ENCODE assay signal across 14 cellular contexts in genomic region chr15:66488525-66488924, GRCh38. TPM values are rescaled to one million over a fixed set of nuclear protein-coding genes. Genes with fewer than 3 reads are reported as not detected.
DNase-seq lines count a peak whose midpoint lies in the region; ATAC-seq and TF ChIP-seq lines count a peak whose summit lies in the region.
"Had no signal": no experiment of that assay in that cellular context is flagged by ENCODE, and none has a peak within 500 bp of the region (broad histone marks: within the 10 kb centered on the region; RNA-seq: fewer than 3 reads in every experiment).

No MANE protein-coding gene starts in this region.

- CTCF ChIA-PET in CD4-positive, alpha-beta T cell (lab: Charles Lee), result interaction anchor here (1.0 to 1.9 kb wide), 2 partner anchors 10 kb away, joined by 3 to 7 read pairs; partner anchors contain the start of gene SNAPC5

- no peak for TF ChIP-seq CTCF in CD4-positive, alpha-beta T cell (IDR thresholded peaks at IDR 0.05)
- TF ChIP-seq CTCF in endodermal cell (conservative IDR thresholded peaks at IDR 0.05) (no peak), liver (IDR thresholded peaks at IDR 0.05; ENCODE audit: low read depth, low read length, missing input control) (no peak)

- ATAC-seq in CD4-positive, alpha-beta T cell (ENCODE audit: poor library complexity), result no peak
- no peak for ATAC-seq in left cardiac atrium
- ATAC-seq: GM23338 had no signal

- H3K4me1 Mint-ChIP-seq in activated T-cell treated with anti-CD3 and anti-CD28 coated beads, Interleukin-2, amount 50 U/mL, for 24 hours (ENCODE audit: low read depth), result peaks cover 11% of the 10 kb centered on the region
- H3K4me1 Mint-ChIP-seq in CD4-positive, alpha-beta T cell (ENCODE audit: low read depth), result no peaks in the 10 kb centered on the region
- peaks cover 13% of the 10 kb centered on the region for H3K4me1 Mint-ChIP-seq in endodermal cell
- H3K4me1 Mint-ChIP-seq: GM23338 had no signal

- H3K27ac ChIP-seq in CD4-positive, alpha-beta T cell (ENCODE audit: low read depth, low read length), result no peak overlapping the region
- no peak overlapping the region for H3K27ac ChIP-seq in endodermal cell (ENCODE audit: low read depth, low read length)
- H3K27ac ChIP-seq in liver (ENCODE audit: low read depth in 1 of 2, low read length in 2 of 2), result no peak overlapping the region
- H3K27ac ChIP-seq: BLaER1 had no signal

- POLR2A ChIA-PET in CD4-positive, alpha-beta T cell (lab: Charles Lee), result no interaction called here

- peaks cover 95% of the 10 kb centered on the region for H3K36me3 Mint-ChIP-seq in activated T-cell treated with anti-CD3 and anti-CD28 coated beads, Interleukin-2, amount 50 U/mL, for 24 hours (ENCODE audit: low read depth)
- peaks cover 70% of the 10 kb centered on the region for H3K36me3 Mint-ChIP-seq in CD4-positive, alpha-beta T cell (ENCODE audit: low read depth)
- H3K36me3 Mint-ChIP-seq in endodermal cell (ENCODE audit: low read depth), result peaks cover 72% of the 10 kb centered on the region

- H3K9ac ChIP-seq in endodermal cell (ENCODE audit: extremely low read depth, low read length, poor library complexity, severe bottlenecking), result no peak overlapping the region
- H3K9ac ChIP-seq in liver (ENCODE audit: low read depth in 1 of 2, low read length in 2 of 2), result no peak overlapping the region
- H3K9ac ChIP-seq: BLaER1 had no signal

- H3K36me3 ChIP-seq in endodermal cell (ENCODE audit: control insufficient read depth, insufficient read depth, low read length), result peaks cover 87% of the 10 kb centered on the region
- H3K36me3 ChIP-seq in liver (ENCODE audit: control insufficient read depth in 4 of 4, insufficient read depth in 3 of 4, low read depth in 1 of 4, low read length in 3 of 4), result peaks cover 3 to 33% (median 22%) of the 10 kb centered on the region in 4 donors

- H3K27me3 ChIP-seq in CD4-positive, alpha-beta T cell (ENCODE audit: control insufficient read depth, insufficient read depth, low read length), result no peaks in the 10 kb centered on the region
- H3K27me3 ChIP-seq in endodermal cell (ENCODE audit: control insufficient read depth, insufficient read depth, low read length, poor library complexity, severe bottlenecking) (no peaks in the 10 kb centered on the region), liver (ENCODE audit: control insufficient read depth in 4 of 4, insufficient read depth in 4 of 4, low read length in 3 of 4) (no peaks in the 10 kb centered on the region)
- H3K27me3 ChIP-seq: BLaER1 had no signal

- no peaks in the 10 kb centered on the region for H3K9me3 ChIP-seq in CD4-positive, alpha-beta T cell (ENCODE audit: control insufficient read depth, low read length)
- H3K9me3 ChIP-seq in endodermal cell (ENCODE audit: control insufficient read depth, low read length) (no peaks in the 10 kb centered on the region), liver (ENCODE audit: control insufficient read depth in 4 of 4, low read length in 3 of 4) (no peaks in the 10 kb centered on the region)
- H3K9me3 ChIP-seq: BLaER1, Caco-2 had no signal

- DNase-seq in activated T-cell treated with anti-CD3 and anti-CD28 coated beads, Interleukin-2, amount 50 U/mL, for 24 hours, result no peak
- no peak for DNase-seq in activated T-cell treated with anti-CD3 and anti-CD28 coated beads, Interleukin-2, amount 50 U/mL, for 1 hour
- DNase-seq in CD4-positive, alpha-beta T cell, result no peak
- DNase-seq in endodermal cell, result peak; percentile 27
- no peak for DNase-seq in T-helper 2 cell
- no peak for DNase-seq in HK-2 (ENCODE audit: unreplicated experiment)
- DNase-seq in left cardiac atrium, result no peak
- DNase-seq: 8988T, Caco-2, HCEC 1CT had no signal

- H3K9me3 Mint-ChIP-seq in activated T-cell treated with anti-CD3 and anti-CD28 coated beads, Interleukin-2, amount 50 U/mL, for 24 hours, result no peaks in the 10 kb centered on the region
- no peaks in the 10 kb centered on the region for H3K9me3 Mint-ChIP-seq in CD4-positive, alpha-beta T cell
- no peaks in the 10 kb centered on the region for H3K9me3 Mint-ChIP-seq in endodermal cell
- H3K9me3 Mint-ChIP-seq: GM23338 had no signal

- no peak for TF ChIP-seq RAD21 in liver (IDR thresholded peaks at IDR 0.05)

- H3K4me1 ChIP-seq in endodermal cell (ENCODE audit: control insufficient read depth, insufficient read depth, low read length) (no peaks in the 10 kb centered on the region), liver (ENCODE audit: control insufficient read depth in 4 of 4, insufficient read depth in 4 of 4, low read length in 3 of 4) (peaks cover 9 to 66% (median 59%) of the 10 kb centered on the region in 4 donors)
- H3K4me1 ChIP-seq: BLaER1, Caco-2 had no signal

- H3K4me3 ChIP-seq in endodermal cell (ENCODE audit: low read length) (no peak overlapping the region), liver (ENCODE audit: low read depth in 1 of 3, low read length in 3 of 3) (no peak overlapping the region)
- H3K4me3 ChIP-seq: BLaER1, GM23338 had no signal

- intact Hi-C loops in CD4-positive, alpha-beta T cell (cut with DNase I, micrococcal nuclease), result no loop called here
- intact Hi-C loops in left cardiac atrium (cut with DNase I), result no loop called here

- peak overlapping the region; percentile 42 for H3K27ac Mint-ChIP-seq in activated T-cell treated with anti-CD3 and anti-CD28 coated beads, Interleukin-2, amount 50 U/mL, for 24 hours
- H3K27ac Mint-ChIP-seq in CD4-positive, alpha-beta T cell, result peak overlapping the region; percentile 42
- no peak overlapping the region for H3K27ac Mint-ChIP-seq in endodermal cell
- H3K27ac Mint-ChIP-seq: GM23338 had no signal

- H3K27me3 Mint-ChIP-seq in activated T-cell treated with anti-CD3 and anti-CD28 coated beads, Interleukin-2, amount 50 U/mL, for 24 hours, result no peaks in the 10 kb centered on the region
- H3K27me3 Mint-ChIP-seq in CD4-positive, alpha-beta T cell, result no peaks in the 10 kb centered on the region
- H3K27me3 Mint-ChIP-seq in endodermal cell (ENCODE audit: insufficient read depth), result no peaks in the 10 kb centered on the region

- 94% methylated on average over 5 of the region's 5 CpGs for WGBS in endodermal cell (ENCODE audit: insufficient coverage in 1 of 2, insufficient read length in 1 of 2), 2 experiments
- 48% methylated on average over 5 of the region's 5 CpGs for WGBS in liver

- H3K4me3 Mint-ChIP-seq in activated T-cell treated with anti-CD3 and anti-CD28 coated beads, Interleukin-2, amount 50 U/mL, for 24 hours, result no peak overlapping the region
- H3K4me3 Mint-ChIP-seq in CD4-positive, alpha-beta T cell, result no peak overlapping the region
- no peak overlapping the region for H3K4me3 Mint-ChIP-seq in endodermal cell
- H3K4me3 Mint-ChIP-seq: CD14-positive monocyte, GM23338 had no signal

TF ChIP-seq in liver, 16 proteins besides CTCF, POLR2A, EP300 and RAD21:
- TF ChIP-seq SP1 (IDR thresholded peaks at IDR 0.05), result peak; percentile 16
- TF ChIP-seq YY1 (IDR thresholded peaks at IDR 0.05), result no peak

RNA-seq across cellular contexts. Expression of gene SNAPC5, which starts 9.0 kb away (rescaled TPM):
- 10 to 100 TPM; 23.8 to 24.1 TPM for total RNA-seq in CD4-positive, alpha-beta T cell
- total RNA-seq in endodermal cell (10 to 100 TPM; 25.4 to 27.4 TPM), liver (10 to 100 TPM; 11.3 to 21.4 TPM), left cardiac atrium (10 to 100 TPM; 32.3 to 33.3 TPM)
- 22.0 TPM for polyA plus RNA-seq in endodermal cell (2013, experiment 1 of 2)
- polyA plus RNA-seq in endodermal cell (2013, experiment 2 of 2), result 25.3 TPM
- 10 to 100 TPM; 22.7 to 24.9 TPM for polyA plus RNA-seq in liver

RNA-seq across cellular contexts. Expression of gene RPL4, which starts 16.1 kb away (rescaled TPM):
- 1,000 to 10,000 TPM; 4,558 to 4,627 TPM for total RNA-seq in CD4-positive, alpha-beta T cell
- 1,000 to 10,000 TPM; 2,700 to 3,227 TPM for total RNA-seq in endodermal cell
- polyA plus RNA-seq in endodermal cell (2013, experiment 1 of 2), result 4,331 TPM
- 4,059 TPM for polyA plus RNA-seq in endodermal cell (2013, experiment 2 of 2)
- 1,000 to 10,000 TPM; 1,530 to 1,638 TPM for total RNA-seq in liver
- polyA plus RNA-seq in liver, result 1,000 to 10,000 TPM in 1 of 2 donors, 100 to 1,000 TPM in 1; 323 to 1,351 TPM
- 1,000 to 10,000 TPM; 1,466 to 1,535 TPM for total RNA-seq in left cardiac atrium

RNA-seq across cellular contexts. Expression of gene ZWILCH, which starts 16.6 kb away (rescaled TPM):
- total RNA-seq in CD4-positive, alpha-beta T cell, result 1 to 10 TPM; 6.8 to 7.2 TPM
- total RNA-seq in endodermal cell (10 to 100 TPM; 37.3 to 44.2 TPM), liver (10 to 100 TPM in 1 of 2 donors, 1 to 10 TPM in 1; 3.5 to 11.3 TPM), left cardiac atrium (1 to 10 TPM; 2.3 to 3.5 TPM)
- 41.3 TPM for polyA plus RNA-seq in endodermal cell (2013, experiment 1 of 2)
- 36.1 TPM for polyA plus RNA-seq in endodermal cell (2013, experiment 2 of 2)
- polyA plus RNA-seq in liver, result 1 to 10 TPM; 1.5 to 2.3 TPM
